Comparison of ENCODE assay signal across 34 cellular contexts in genomic region chr15:31131853-31132375, GRCh38. TPM values are rescaled to one million over a fixed set of nuclear protein-coding genes. Genes with fewer than 3 reads are reported as not detected.
"Had no signal": no experiment of that assay in that cellular context is flagged by ENCODE, and none has a peak within 500 bp of the region (broad histone marks: within the 10 kb centered on the region; RNA-seq: fewer than 3 reads in every experiment).

No MANE protein-coding gene starts in this region.

- H3K27me3 ChIP-seq: adrenal gland, body of pancreas had no signal

- H3K4me1 Mint-ChIP-seq: activated CD4-positive, alpha-beta memory T cell treated with anti-CD3 and anti-CD28 coated beads, Interleukin-2, amount 10 ng/mL, durations not matched to agents 7 days and 5 days had no signal

- ATAC-seq: activated naive CD8-positive, alpha-beta T cell treated with anti-CD3 and anti-CD28 coated beads, Interleukin-2, amount 50 U/mL, for 24 hours; activated T-helper 17 cell treated with anti-CD3 and anti-CD28 coated beads, Interleukin-2, amount 50 U/mL, for 72 hours; body of pancreas; effector memory CD8-positive, alpha-beta T cell; WTC11 had no signal

- H3K9me3 ChIP-seq: adrenal gland, body of pancreas, esophagus squamous epithelium had no signal

- H3K36me3 Mint-ChIP-seq: activated naive CD8-positive, alpha-beta T cell treated with anti-CD3 and anti-CD28 coated beads for 36 hours had no signal

- FAIRE-seq: colon, frontal cortex had no signal

- H3K36me3 ChIP-seq: adrenal gland, esophagus squamous epithelium had no signal

- H3K4me1 ChIP-seq: adrenal gland had no signal

- H3K27ac Mint-ChIP-seq: activated CD4-positive, alpha-beta memory T cell treated with anti-CD3 and anti-CD28 coated beads, Interleukin-2, amount 10 ng/mL, durations not matched to agents 7 days and 5 days; activated CD4-positive, alpha-beta T cell treated with anti-CD3 and anti-CD28 coated beads, Interleukin-2, amount 10 ng/mL, durations not matched to agents 7 days and 5 days; activated naive CD8-positive, alpha-beta T cell treated with anti-CD3 and anti-CD28 coated beads for 36 hours; activated naive CD8-positive, alpha-beta T cell treated with anti-CD3 and anti-CD28 coated beads, Interleukin-2, amount 50 U/mL, for 24 hours; activated T-cell treated with anti-CD3 and anti-CD28 coated beads, Interleukin-2, amount 50 U/mL, for 24 hours; activated T-helper 17 cell treated with anti-CD3 and anti-CD28 coated beads, Interleukin-2, amount 50 U/mL, for 72 hours had no signal

- DNase-seq: activated CD4-positive, alpha-beta memory T cell treated with anti-CD3 and anti-CD28 coated beads, Interleukin-2, amount 10 ng/mL, durations not matched to agents 7 days and 5 days; activated CD4-positive, alpha-beta T cell treated with anti-CD3 and anti-CD28 coated beads for 1 hour; activated CD4-positive, alpha-beta T cell treated with anti-CD3 and anti-CD28 coated beads for 4 hours; activated CD4-positive, alpha-beta T cell treated with anti-CD3 and anti-CD28 coated beads, Interleukin-2, amount 10 ng/mL, durations not matched to agents 7 days and 5 days; activated CD4-positive, alpha-beta T cell treated with anti-CD3 and anti-CD28 coated beads, Interleukin-2, amount 50 U/mL, for 4 hours; activated CD8-positive, alpha-beta memory T cell treated with anti-CD3 and anti-CD28 coated beads, Interleukin-2, amount 50 U/mL, for 48 hours; activated effector memory CD4-positive, alpha-beta T cell treated with Interleukin-2 at 50 U/mL for 16 hours; activated gamma-delta T cell treated with Interleukin-2 at 50 U/mL for 16 hours; activated naive CD4-positive, alpha-beta T cell treated with anti-CD3 and anti-CD28 coated beads, Interleukin-2, amount 50 U/mL, for 16 hours; activated naive CD4-positive, alpha-beta T cell treated with Interleukin-2 at 50 U/mL for 16 hours; activated naive CD8-positive, alpha-beta T cell treated with anti-CD3 and anti-CD28 coated beads for 36 hours; activated naive CD8-positive, alpha-beta T cell treated with anti-CD3 and anti-CD28 coated beads, Interleukin-2, amount 50 U/mL, for 24 hours; activated T-cell treated with anti-CD3 and anti-CD28 coated beads for 4 hours; activated T-cell treated with anti-CD3 and anti-CD28 coated beads, Interleukin-2, amount 50 U/mL, for 24 hours; adrenal gland; amygdala; aorta; body of pancreas; caudate nucleus; cortex of kidney; dermis blood vessel endothelial cell; effector CD4-positive, alpha-beta T cell; effector memory CD8-positive, alpha-beta T cell; erythroblast; esophagus squamous epithelium; head of caudate nucleus; T-helper 2 cell had no signal

- H3K4me3 ChIP-seq: adrenal gland, body of pancreas, esophagus squamous epithelium had no signal

- H3K27ac ChIP-seq: adrenal gland, body of pancreas, esophagus squamous epithelium had no signal

- H3K27me3 Mint-ChIP-seq: activated naive CD8-positive, alpha-beta T cell treated with anti-CD3 and anti-CD28 coated beads for 36 hours; activated naive CD8-positive, alpha-beta T cell treated with anti-CD3 and anti-CD28 coated beads, Interleukin-2, amount 50 U/mL, for 24 hours; activated T-cell treated with anti-CD3 and anti-CD28 coated beads, Interleukin-2, amount 50 U/mL, for 24 hours had no signal

- H3K9me3 Mint-ChIP-seq: activated CD4-positive, alpha-beta memory T cell treated with anti-CD3 and anti-CD28 coated beads, Interleukin-2, amount 10 ng/mL, durations not matched to agents 7 days and 5 days; activated CD4-positive, alpha-beta T cell treated with anti-CD3 and anti-CD28 coated beads, Interleukin-2, amount 10 ng/mL, durations not matched to agents 7 days and 5 days; activated naive CD8-positive, alpha-beta T cell treated with anti-CD3 and anti-CD28 coated beads for 36 hours; activated naive CD8-positive, alpha-beta T cell treated with anti-CD3 and anti-CD28 coated beads, Interleukin-2, amount 50 U/mL, for 24 hours; activated T-cell treated with anti-CD3 and anti-CD28 coated beads, Interleukin-2, amount 50 U/mL, for 24 hours; activated T-helper 17 cell treated with anti-CD3 and anti-CD28 coated beads, Interleukin-2, amount 50 U/mL, for 72 hours; effector memory CD8-positive, alpha-beta T cell had no signal

- H3K4me3 Mint-ChIP-seq: activated CD4-positive, alpha-beta memory T cell treated with anti-CD3 and anti-CD28 coated beads, Interleukin-2, amount 10 ng/mL, durations not matched to agents 7 days and 5 days; activated CD4-positive, alpha-beta T cell treated with anti-CD3 and anti-CD28 coated beads, Interleukin-2, amount 10 ng/mL, durations not matched to agents 7 days and 5 days; activated naive CD8-positive, alpha-beta T cell treated with anti-CD3 and anti-CD28 coated beads for 36 hours; activated naive CD8-positive, alpha-beta T cell treated with anti-CD3 and anti-CD28 coated beads, Interleukin-2, amount 50 U/mL, for 24 hours; activated T-cell treated with anti-CD3 and anti-CD28 coated beads, Interleukin-2, amount 50 U/mL, for 24 hours; activated T-helper 17 cell treated with anti-CD3 and anti-CD28 coated beads, Interleukin-2, amount 50 U/mL, for 72 hours; WTC11 had no signal

RNA-seq across cellular contexts. Expression of gene TRPM1, which starts 30.4 kb away (rescaled TPM):
- total RNA-seq: activated CD4-positive, alpha-beta memory T cell treated with anti-CD3 and anti-CD28 coated beads, Interleukin-2, amount 10 ng/mL, durations not matched to agents 7 days and 5 days; activated CD4-positive, alpha-beta T cell treated with anti-CD3 and anti-CD28 coated beads, Interleukin-2, amount 10 ng/mL, durations not matched to agents 7 days and 5 days; activated naive CD8-positive, alpha-beta T cell treated with anti-CD3 and anti-CD28 coated beads for 36 hours; activated T-helper 17 cell treated with anti-CD3 and anti-CD28 coated beads, Interleukin-2, amount 50 U/mL, for 72 hours; adrenal gland; aorta; body of pancreas; chondrocyte; esophagus squamous epithelium; fibroblast of lung; frontal cortex; T-helper 1 cell treated with Interleukin-12 subunit alpha and Interleukin-12 subunit beta and Interleukin-4 antibody, amounts not matched to agents 30 ng/mL and 1 ng/mL, for 36 hours had no signal
